Comparison of ENCODE assay signal across 8 cellular contexts in genomic region chr5:181160755-181161533, GRCh38. TPM values are rescaled to one million over a fixed set of nuclear protein-coding genes. Genes with fewer than 3 reads are reported as not detected.
DNase-seq lines count a peak whose midpoint lies in the region; FAIRE-seq and TF ChIP-seq lines count a peak whose summit lies in the region.
"Not testable (repeated sequence)": the region's sequence is repeated elsewhere in the genome, so short reads cannot be mapped to it uniquely, and the experiment has no call there.

No MANE protein-coding gene starts in this region.

- H3K36me3 ChIP-seq in astrocyte (ENCODE audit: insufficient read depth, low read length): not testable (repeated sequence)

- H3K4me2 ChIP-seq in astrocyte (ENCODE audit: low read length): peak overlapping the region; percentile 68

- H3K9me3 ChIP-seq in astrocyte (ENCODE audit: insufficient read depth, low read depth, low read length): not testable (repeated sequence)

- peak; percentile 87 for DNase-seq in Caki2 (ENCODE audit: low read depth)
- peak; percentile 39 for DNase-seq in HK-2 (ENCODE audit: unreplicated experiment)
- DNase-seq in NCI-H748 treated with DMSO at 0.1 percent for 48 hours (lab: John Stamatoyannopoulos, UW): peak; percentile 30
- peak; percentile 46 for DNase-seq in activated CD4-positive, alpha-beta T cell treated with anti-CD3 and anti-CD28 coated beads for 1 hour
- DNase-seq in astrocyte (ENCODE audit: low read depth): peak; percentile 65
- DNase-seq in fibroblast of villous mesenchyme (ENCODE audit: low read depth): peak; percentile 73
- DNase-seq in stromal cell of bone marrow (ENCODE audit: low read depth): peak; percentile 34

- H3K27me3 ChIP-seq in astrocyte (ENCODE audit: insufficient read depth, low read length): not testable (repeated sequence)

- peak overlapping the region; percentile 87 for H3K27ac Mint-ChIP-seq in astrocyte (ENCODE audit: unreplicated experiment)
- peak overlapping the region in 2 of 3 experiments; percentile 33 to 63 for H3K27ac Mint-ChIP-seq in nephron

- H3K27ac ChIP-seq in astrocyte (ENCODE audit: low read depth, low read length): not testable (repeated sequence)

- FAIRE-seq in astrocyte (lab: Jason Lieb, UNC): not testable (repeated sequence)

- not testable (repeated sequence) for H3K9me3 Mint-ChIP-seq in astrocyte (ENCODE audit: unreplicated experiment); nephron

- H3K27me3 Mint-ChIP-seq in astrocyte (ENCODE audit: low read depth, unreplicated experiment): peaks cover 26% of the 10 kb centered on the region
- peaks cover 60% of the 10 kb centered on the region for H3K27me3 Mint-ChIP-seq in nephron (ENCODE audit: low read depth)

- not testable (repeated sequence) for H3K4me1 Mint-ChIP-seq in astrocyte (ENCODE audit: low read depth, unreplicated experiment); nephron

- H3K36me3 Mint-ChIP-seq in astrocyte (ENCODE audit: low read depth, unreplicated experiment); nephron (ENCODE audit: low read depth): not testable (repeated sequence)

- H3K4me3 ChIP-seq in astrocyte (ENCODE audit: insufficient read depth, low read depth, low read length) (peak overlapping the region; percentile 25), fibroblast of villous mesenchyme (ENCODE audit: low read depth, low read length) (peak overlapping the region; percentile 35)

- not testable (repeated sequence) for H3K79me2 ChIP-seq in astrocyte (ENCODE audit: insufficient read depth, low read length)

- H3K4me1 ChIP-seq in astrocyte (ENCODE audit: insufficient read depth, low read length): not testable (repeated sequence)

- peak overlapping the region; percentile 62 for H2AFZ ChIP-seq in astrocyte (ENCODE audit: low read depth, low read length)

- not testable (repeated sequence) for TF ChIP-seq CTCF in astrocyte (IDR thresholded peaks at IDR 0.05; ENCODE audit: insufficient read depth, low read depth, low read length); fibroblast of villous mesenchyme (IDR thresholded peaks at IDR 0.05; ENCODE audit: insufficient read depth, low read depth, low read length); nephron (IDR thresholded peaks at IDR 0.05; ENCODE audit: unreplicated experiment in 3 of 3)

- not testable (repeated sequence) for H3K4me3 Mint-ChIP-seq in astrocyte (ENCODE audit: unreplicated experiment)
- peak overlapping the region; percentile 68 to 78 (median 73) for H3K4me3 Mint-ChIP-seq in nephron

- not testable (repeated sequence) for H4K20me1 ChIP-seq in astrocyte (ENCODE audit: insufficient read depth, low read length)

- in situ Hi-C loops in Caki2 (cut with HindIII; ENCODE audit: low pct_unique_long_range_greater_than_20kb, low sequenced_read_pairs): not testable (repeated sequence)

- H3K9ac ChIP-seq in astrocyte (ENCODE audit: low read length): not testable (repeated sequence)

RNA-seq across cellular contexts. Expression of gene OR2V2, which starts 13.6 kb away (rescaled TPM):
- total RNA-seq in Caki2 (2014; rRNA removed; shearing (Covaris generic); ENCODE audit: low replicate concordance): not detected in 2 replicates
- not detected in 2 replicates for total RNA-seq in astrocyte
- total RNA-seq in fibroblast of villous mesenchyme: not detected in 2 replicates

RNA-seq across cellular contexts. Expression of gene OR2V1, which starts 30.0 kb away (rescaled TPM):
- total RNA-seq in Caki2 (2014; rRNA removed; shearing (Covaris generic); ENCODE audit: low replicate concordance): not detected in 2 replicates
- total RNA-seq in astrocyte (not detected in 2 replicates), fibroblast of villous mesenchyme (not detected in 2 replicates)

RNA-seq across cellular contexts. Expression of gene TRIM7, which starts 44.1 kb away (rescaled TPM):
- total RNA-seq in Caki2 (2014; rRNA removed; shearing (Covaris generic); ENCODE audit: low replicate concordance): 56.2 and 62.2 TPM in 2 replicates
- total RNA-seq in astrocyte: 0.22 and 0.27 TPM in 2 replicates
- 2.2 and 2.3 TPM in 2 replicates for total RNA-seq in fibroblast of villous mesenchyme

Comparison
In these comparisons a context has a peak if more than half of its experiments do, and no peak if none do; other contexts are left out.
1. DNase-seq: peak in every context shown above with its lines; median percentile 87 in Caki2; 73 in fibroblast of villous mesenchyme; 65 in astrocyte; 46 in activated CD4-positive, alpha-beta T cell treated with anti-CD3 and anti-CD28 coated beads for 1 hour; 39 in HK-2; 34 in stromal cell of bone marrow; 30 in NCI-H748 treated with DMSO at 0.1 percent for 48 hours.
2. RNA of gene TRIM7, which starts 44.1 kb away (total RNA-seq): 56.2 to 62.2 TPM in Caki2; 2.2 to 2.3 TPM in fibroblast of villous mesenchyme and 0.22 to 0.27 TPM in astrocyte; every median in the first group is over 10 times any median in the second.